2 cellular contexts compared by ENCODE assay signal in the genomic region with DNA sequence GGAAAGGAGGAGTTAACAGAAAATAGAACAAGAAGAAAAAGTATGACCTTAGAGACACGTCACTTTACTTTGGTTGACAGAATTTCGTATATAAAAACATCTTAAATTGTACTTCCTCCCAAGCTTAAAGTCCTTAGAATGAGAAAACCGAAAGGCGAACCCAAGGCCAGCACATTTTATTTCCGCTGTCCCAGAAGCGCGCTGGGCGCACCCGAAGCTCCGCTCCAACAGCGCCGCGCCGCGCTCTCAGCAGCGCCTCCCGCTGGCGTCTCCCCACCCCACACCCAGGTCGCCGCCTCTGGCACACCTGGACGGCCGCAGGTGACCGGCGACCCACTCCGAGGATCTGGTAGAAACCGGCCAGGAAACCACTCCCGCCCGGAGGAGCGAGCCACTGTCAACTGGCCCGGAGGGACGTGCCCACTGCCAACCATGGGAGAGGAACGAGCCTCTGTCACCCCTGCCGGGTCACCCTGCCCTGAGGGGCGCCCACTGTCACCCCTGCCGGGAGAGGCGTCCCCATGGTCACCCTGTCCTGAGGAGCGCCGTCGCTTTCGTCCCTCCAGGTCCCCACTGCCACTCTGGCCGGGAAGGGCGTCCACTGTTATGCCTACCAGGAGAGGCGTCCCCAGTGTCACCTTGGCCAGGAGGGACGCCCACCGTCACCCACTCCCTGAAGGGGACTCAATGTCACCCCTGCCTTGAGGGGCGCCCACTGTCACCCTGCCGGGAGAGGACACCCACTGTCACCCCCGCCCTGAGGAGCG.
TF ChIP-seq lines count a peak whose summit lies in the region.

No MANE protein-coding gene starts in this region.

TF ChIP-seq in HEK293, 187 proteins besides CTCF, POLR2A, EP300 and RAD21 (continues in another document):
- TF ChIP-seq ZNF654 (tag by site-specific recombination; IDR thresholded peaks at IDR 0.05; ENCODE audit: low read depth) (peak; percentile 6; the same call in 1 of the 2 replicates), SP7 (tag by site-specific recombination; IDR thresholded peaks at IDR 0.05) (peak; percentile 53; the same call in 1 of the 2 replicates), ZNF561 (tag by site-specific recombination; IDR thresholded peaks at IDR 0.05; ENCODE audit: borderline replicate concordance) (peak; percentile 48; the same call in 1 of the 2 replicates), GLIS1 (tag by site-specific recombination; IDR thresholded peaks at IDR 0.05) (peak; percentile 69), ZNF274 (IDR thresholded peaks at IDR 0.05; ENCODE audit: low read length) (no peak), ZNF274 (tag by site-specific recombination; IDR thresholded peaks at IDR 0.05; ENCODE audit: borderline replicate concordance) (no peak), ZFHX2 (tag by site-specific recombination; conservative IDR thresholded peaks at IDR 0.05) (peak; percentile 90), BCL11B (tag by site-specific recombination; IDR thresholded peaks at IDR 0.05; ENCODE audit: low read depth) (peak; percentile 81), ZNF560 (tag by site-specific recombination; IDR thresholded peaks at IDR 0.05; ENCODE audit: borderline replicate concordance) (no peak), ZNF37A (tag by site-specific recombination; IDR thresholded peaks at IDR 0.05) (no peak), ZNF23 (tag by site-specific recombination; IDR thresholded peaks at IDR 0.05; ENCODE audit: borderline replicate concordance) (no peak), ZNF138 (tag by site-specific recombination; IDR thresholded peaks at IDR 0.05; ENCODE audit: borderline replicate concordance) (no peak), ZNF391 (tag by site-specific recombination; IDR thresholded peaks at IDR 0.05; ENCODE audit: borderline replicate concordance, low read depth) (no peak), ZFP37 (tag by site-specific recombination; IDR thresholded peaks at IDR 0.05) (peak; percentile 82; the same call in 1 of the 2 replicates), KLF10 (tag by site-specific recombination; IDR thresholded peaks at IDR 0.05) (peak; percentile 75), ZNF335 (tag by site-specific recombination; conservative IDR thresholded peaks at IDR 0.05) (peak; percentile 98), ZBTB7A (tag by site-specific recombination; IDR thresholded peaks at IDR 0.05; ENCODE audit: low read depth) (0 out of 2 replicates have a peak, but pooled peaks have one; percentile 60), REPIN1 (tag by site-specific recombination; IDR thresholded peaks at IDR 0.05; ENCODE audit: low read depth) (no peak), ZSCAN30 (tag by site-specific recombination; IDR thresholded peaks at IDR 0.05) (0 out of 2 replicates have a peak, but pooled peaks have one; percentile 10), KLF16 (tag by site-specific recombination; IDR thresholded peaks at IDR 0.05) (peak; percentile 12; the same call in 1 of the 2 replicates)
- TF ChIP-seq, protein P1, sequence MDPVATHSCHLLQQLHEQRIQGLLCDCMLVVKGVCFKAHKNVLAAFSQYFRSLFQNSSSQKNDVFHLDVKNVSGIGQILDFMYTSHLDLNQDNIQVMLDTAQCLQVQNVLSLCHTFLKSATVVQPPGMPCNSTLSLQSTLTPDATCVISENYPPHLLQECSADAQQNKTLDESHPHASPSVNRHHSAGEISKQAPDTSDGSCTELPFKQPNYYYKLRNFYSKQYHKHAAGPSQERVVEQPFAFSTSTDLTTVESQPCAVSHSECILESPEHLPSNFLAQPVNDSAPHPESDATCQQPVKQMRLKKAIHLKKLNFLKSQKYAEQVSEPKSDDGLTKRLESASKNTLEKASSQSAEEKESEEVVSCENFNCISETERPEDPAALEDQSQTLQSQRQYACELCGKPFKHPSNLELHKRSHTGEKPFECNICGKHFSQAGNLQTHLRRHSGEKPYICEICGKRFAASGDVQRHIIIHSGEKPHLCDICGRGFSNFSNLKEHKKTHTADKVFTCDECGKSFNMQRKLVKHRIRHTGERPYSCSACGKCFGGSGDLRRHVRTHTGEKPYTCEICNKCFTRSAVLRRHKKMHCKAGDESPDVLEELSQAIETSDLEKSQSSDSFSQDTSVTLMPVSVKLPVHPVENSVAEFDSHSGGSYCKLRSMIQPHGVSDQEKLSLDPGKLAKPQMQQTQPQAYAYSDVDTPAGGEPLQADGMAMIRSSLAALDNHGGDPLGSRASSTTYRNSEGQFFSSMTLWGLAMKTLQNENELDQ (tag by site-specific recombination; IDR thresholded peaks at IDR 0.05; ENCODE audit: low read depth): no peak
- TF ChIP-seq, protein P2, sequence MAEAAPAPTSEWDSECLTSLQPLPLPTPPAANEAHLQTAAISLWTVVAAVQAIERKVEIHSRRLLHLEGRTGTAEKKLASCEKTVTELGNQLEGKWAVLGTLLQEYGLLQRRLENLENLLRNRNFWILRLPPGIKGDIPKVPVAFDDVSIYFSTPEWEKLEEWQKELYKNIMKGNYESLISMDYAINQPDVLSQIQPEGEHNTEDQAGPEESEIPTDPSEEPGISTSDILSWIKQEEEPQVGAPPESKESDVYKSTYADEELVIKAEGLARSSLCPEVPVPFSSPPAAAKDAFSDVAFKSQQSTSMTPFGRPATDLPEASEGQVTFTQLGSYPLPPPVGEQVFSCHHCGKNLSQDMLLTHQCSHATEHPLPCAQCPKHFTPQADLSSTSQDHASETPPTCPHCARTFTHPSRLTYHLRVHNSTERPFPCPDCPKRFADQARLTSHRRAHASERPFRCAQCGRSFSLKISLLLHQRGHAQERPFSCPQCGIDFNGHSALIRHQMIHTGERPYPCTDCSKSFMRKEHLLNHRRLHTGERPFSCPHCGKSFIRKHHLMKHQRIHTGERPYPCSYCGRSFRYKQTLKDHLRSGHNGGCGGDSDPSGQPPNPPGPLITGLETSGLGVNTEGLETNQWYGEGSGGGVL (tag by site-specific recombination; IDR thresholded peaks at IDR 0.05): 0 out of 2 replicates have a peak, but pooled peaks have one; percentile 9
- TF ChIP-seq, protein P3, sequence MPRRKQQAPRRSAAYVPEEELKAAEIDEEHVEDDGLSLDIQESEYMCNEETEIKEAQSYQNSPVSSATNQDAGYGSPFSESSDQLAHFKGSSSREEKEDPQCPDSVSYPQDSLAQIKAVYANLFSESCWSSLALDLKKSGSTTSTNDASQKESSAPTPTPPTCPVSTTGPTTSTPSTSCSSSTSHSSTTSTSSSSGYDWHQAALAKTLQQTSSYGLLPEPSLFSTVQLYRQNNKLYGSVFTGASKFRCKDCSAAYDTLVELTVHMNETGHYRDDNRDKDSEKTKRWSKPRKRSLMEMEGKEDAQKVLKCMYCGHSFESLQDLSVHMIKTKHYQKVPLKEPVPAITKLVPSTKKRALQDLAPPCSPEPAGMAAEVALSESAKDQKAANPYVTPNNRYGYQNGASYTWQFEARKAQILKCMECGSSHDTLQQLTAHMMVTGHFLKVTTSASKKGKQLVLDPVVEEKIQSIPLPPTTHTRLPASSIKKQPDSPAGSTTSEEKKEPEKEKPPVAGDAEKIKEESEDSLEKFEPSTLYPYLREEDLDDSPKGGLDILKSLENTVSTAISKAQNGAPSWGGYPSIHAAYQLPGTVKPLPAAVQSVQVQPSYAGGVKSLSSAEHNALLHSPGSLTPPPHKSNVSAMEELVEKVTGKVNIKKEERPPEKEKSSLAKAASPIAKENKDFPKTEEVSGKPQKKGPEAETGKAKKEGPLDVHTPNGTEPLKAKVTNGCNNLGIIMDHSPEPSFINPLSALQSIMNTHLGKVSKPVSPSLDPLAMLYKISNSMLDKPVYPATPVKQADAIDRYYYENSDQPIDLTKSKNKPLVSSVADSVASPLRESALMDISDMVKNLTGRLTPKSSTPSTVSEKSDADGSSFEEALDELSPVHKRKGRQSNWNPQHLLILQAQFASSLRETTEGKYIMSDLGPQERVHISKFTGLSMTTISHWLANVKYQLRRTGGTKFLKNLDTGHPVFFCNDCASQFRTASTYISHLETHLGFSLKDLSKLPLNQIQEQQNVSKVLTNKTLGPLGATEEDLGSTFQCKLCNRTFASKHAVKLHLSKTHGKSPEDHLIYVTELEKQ (tag by site-specific recombination; IDR thresholded peaks at IDR 0.05; ENCODE audit: borderline replicate concordance): no peak

TF ChIP-seq in GM12878, 131 proteins besides CTCF, POLR2A, EP300 and RAD21 (continues in another document):
- TF ChIP-seq LARP7 (IDR thresholded peaks at IDR 0.05) (0 out of 2 replicates have a peak, but pooled peaks have one; percentile 55), NR2C2 (IDR thresholded peaks at IDR 0.05; ENCODE audit: borderline replicate concordance, control insufficient read depth, insufficient read length, low read depth) (no peak), CHD2 (IDR thresholded peaks at IDR 0.05; ENCODE audit: borderline replicate concordance, low read depth, low read length) (no peak), KAT2A (conservative IDR thresholded peaks at IDR 0.05; ENCODE audit: control insufficient read depth, low read depth, low read length) (no peak), HDAC6 (IDR thresholded peaks at IDR 0.05; ENCODE audit: unreplicated experiment) (peak; percentile 54), NFXL1 (IDR thresholded peaks at IDR 0.05; ENCODE audit: borderline replicate concordance) (no peak), CREM (IDR thresholded peaks at IDR 0.05; ENCODE audit: low read depth) (peak; percentile 42), BACH1 (IDR thresholded peaks at IDR 0.05; ENCODE audit: borderline replicate concordance) (peak; percentile 43; the same call in 1 of the 2 replicates), CREB1 (IDR thresholded peaks at IDR 0.05; ENCODE audit: low read depth) (peak; percentile 71; the same call in 1 of the 2 replicates), NR2F1 (conservative IDR thresholded peaks at IDR 0.05) (0 out of 2 replicates have a peak, but pooled peaks have one; percentile 29), DPF2 (IDR thresholded peaks at IDR 0.05) (0 out of 2 replicates have a peak, but pooled peaks have one; percentile 27), TCF7 (IDR thresholded peaks at IDR 0.05; ENCODE audit: borderline replicate concordance) (no peak), TCF3 (IDR thresholded peaks at IDR 0.05; ENCODE audit: borderline replicate concordance, insufficient read depth, low read depth, low read length) (peak; percentile 88), SMC3 (IDR thresholded peaks at IDR 0.05; ENCODE audit: borderline replicate concordance, low read length) (peak; percentile 78), SMARCA5 (IDR thresholded peaks at IDR 0.05) (peak; percentile 89; the same call in 1 of the 2 replicates)
- TF ChIP-seq, protein P4, sequence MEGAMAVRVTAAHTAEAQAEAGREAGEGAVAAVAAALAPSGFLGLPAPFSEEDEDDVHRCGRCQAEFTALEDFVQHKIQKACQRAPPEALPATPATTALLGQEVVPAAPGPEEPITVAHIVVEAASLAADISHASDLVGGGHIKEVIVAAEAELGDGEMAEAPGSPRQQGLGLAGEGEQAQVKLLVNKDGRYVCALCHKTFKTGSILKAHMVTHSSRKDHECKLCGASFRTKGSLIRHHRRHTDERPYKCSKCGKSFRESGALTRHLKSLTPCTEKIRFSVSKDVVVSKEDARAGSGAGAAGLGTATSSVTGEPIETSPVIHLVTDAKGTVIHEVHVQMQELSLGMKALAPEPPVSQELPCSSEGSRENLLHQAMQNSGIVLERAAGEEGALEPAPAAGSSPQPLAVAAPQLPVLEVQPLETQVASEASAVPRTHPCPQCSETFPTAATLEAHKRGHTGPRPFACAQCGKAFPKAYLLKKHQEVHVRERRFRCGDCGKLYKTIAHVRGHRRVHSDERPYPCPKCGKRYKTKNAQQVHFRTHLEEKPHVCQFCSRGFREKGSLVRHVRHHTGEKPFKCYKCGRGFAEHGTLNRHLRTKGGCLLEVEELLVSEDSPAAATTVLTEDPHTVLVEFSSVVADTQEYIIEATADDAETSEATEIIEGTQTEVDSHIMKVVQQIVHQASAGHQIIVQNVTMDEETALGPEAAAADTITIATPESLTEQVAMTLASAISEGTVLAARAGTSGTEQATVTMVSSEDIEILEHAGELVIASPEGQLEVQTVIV (IDR thresholded peaks at IDR 0.05; ENCODE audit: borderline replicate concordance, partially characterized antibody): peak; percentile 65
- TF ChIP-seq, protein P5, sequence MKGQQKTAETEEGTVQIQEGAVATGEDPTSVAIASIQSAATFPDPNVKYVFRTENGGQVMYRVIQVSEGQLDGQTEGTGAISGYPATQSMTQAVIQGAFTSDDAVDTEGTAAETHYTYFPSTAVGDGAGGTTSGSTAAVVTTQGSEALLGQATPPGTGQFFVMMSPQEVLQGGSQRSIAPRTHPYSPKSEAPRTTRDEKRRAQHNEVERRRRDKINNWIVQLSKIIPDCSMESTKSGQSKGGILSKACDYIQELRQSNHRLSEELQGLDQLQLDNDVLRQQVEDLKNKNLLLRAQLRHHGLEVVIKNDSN (IDR thresholded peaks at IDR 0.05; ENCODE audit: borderline replicate concordance, extremely low read length, insufficient read depth, low read depth, low read length): no peak
- TF ChIP-seq, protein P6, sequence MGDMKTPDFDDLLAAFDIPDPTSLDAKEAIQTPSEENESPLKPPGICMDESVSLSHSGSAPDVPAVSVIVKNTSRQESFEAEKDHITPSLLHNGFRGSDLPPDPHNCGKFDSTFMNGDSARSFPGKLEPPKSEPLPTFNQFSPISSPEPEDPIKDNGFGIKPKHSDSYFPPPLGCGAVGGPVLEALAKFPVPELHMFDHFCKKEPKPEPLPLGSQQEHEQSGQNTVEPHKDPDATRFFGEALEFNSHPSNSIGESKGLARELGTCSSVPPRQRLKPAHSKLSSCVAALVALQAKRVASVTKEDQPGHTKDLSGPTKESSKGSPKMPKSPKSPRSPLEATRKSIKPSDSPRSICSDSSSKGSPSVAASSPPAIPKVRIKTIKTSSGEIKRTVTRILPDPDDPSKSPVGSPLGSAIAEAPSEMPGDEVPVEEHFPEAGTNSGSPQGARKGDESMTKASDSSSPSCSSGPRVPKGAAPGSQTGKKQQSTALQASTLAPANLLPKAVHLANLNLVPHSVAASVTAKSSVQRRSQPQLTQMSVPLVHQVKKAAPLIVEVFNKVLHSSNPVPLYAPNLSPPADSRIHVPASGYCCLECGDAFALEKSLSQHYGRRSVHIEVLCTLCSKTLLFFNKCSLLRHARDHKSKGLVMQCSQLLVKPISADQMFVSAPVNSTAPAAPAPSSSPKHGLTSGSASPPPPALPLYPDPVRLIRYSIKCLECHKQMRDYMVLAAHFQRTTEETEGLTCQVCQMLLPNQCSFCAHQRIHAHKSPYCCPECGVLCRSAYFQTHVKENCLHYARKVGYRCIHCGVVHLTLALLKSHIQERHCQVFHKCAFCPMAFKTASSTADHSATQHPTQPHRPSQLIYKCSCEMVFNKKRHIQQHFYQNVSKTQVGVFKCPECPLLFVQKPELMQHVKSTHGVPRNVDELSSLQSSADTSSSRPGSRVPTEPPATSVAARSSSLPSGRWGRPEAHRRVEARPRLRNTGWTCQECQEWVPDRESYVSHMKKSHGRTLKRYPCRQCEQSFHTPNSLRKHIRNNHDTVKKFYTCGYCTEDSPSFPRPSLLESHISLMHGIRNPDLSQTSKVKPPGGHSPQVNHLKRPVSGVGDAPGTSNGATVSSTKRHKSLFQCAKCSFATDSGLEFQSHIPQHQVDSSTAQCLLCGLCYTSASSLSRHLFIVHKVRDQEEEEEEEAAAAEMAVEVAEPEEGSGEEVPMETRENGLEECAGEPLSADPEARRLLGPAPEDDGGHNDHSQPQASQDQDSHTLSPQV (IDR thresholded peaks at IDR 0.05): 0 out of 2 replicates have a peak, but pooled peaks have one; percentile 23
- TF ChIP-seq, protein P7, sequence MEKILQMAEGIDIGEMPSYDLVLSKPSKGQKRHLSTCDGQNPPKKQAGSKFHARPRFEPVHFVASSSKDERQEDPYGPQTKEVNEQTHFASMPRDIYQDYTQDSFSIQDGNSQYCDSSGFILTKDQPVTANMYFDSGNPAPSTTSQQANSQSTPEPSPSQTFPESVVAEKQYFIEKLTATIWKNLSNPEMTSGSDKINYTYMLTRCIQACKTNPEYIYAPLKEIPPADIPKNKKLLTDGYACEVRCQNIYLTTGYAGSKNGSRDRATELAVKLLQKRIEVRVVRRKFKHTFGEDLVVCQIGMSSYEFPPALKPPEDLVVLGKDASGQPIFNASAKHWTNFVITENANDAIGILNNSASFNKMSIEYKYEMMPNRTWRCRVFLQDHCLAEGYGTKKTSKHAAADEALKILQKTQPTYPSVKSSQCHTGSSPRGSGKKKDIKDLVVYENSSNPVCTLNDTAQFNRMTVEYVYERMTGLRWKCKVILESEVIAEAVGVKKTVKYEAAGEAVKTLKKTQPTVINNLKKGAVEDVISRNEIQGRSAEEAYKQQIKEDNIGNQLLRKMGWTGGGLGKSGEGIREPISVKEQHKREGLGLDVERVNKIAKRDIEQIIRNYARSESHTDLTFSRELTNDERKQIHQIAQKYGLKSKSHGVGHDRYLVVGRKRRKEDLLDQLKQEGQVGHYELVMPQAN (conservative IDR thresholded peaks at IDR 0.05): peak; percentile 37
